31 cellular contexts compared by ENCODE assay signal in the genomic region with DNA sequence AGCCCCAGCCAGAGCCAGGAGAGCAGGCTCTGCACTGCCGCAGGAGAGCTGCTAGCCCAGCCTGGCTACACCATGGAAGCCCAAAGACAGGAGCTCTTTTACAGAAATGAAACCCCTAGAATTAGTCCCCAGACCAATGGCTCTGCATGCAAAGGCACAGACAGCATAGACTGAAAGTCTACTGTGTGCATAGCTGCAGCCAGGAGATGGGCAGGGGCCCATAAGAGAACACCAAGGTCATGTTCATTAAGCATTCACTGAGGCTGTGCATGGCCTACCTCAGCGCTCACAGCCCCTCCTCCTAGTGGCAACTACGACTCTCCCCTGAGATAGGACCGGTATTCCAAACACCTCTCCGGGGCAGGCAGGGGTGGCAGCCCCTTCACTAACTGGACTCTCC. TPM values are rescaled to one million over a fixed set of nuclear protein-coding genes. Genes with fewer than 3 reads are reported as not detected.
DNase-seq lines count a peak whose midpoint lies in the region; ATAC-seq and FAIRE-seq lines count a peak whose summit lies in the region.
"Had no signal": no experiment of that assay in that cellular context is flagged by ENCODE, and none has a peak within 500 bp of the region (broad histone marks: within the 10 kb centered on the region; RNA-seq: fewer than 3 reads in every experiment).

No MANE protein-coding gene starts in this region.

- H2AK5ac ChIP-seq in neuronal stem cell (ENCODE audit: low read depth, low read length) = no peak overlapping the region

- no peak overlapping the region for H3K4me2 ChIP-seq in neuronal stem cell (ENCODE audit: insufficient read depth, low read length, poor library complexity, severe bottlenecking)
- H3K4me2 ChIP-seq: PC-9 had no signal

- H3K27me3 ChIP-seq in neuronal stem cell (ENCODE audit: control insufficient read depth in 3 of 3, insufficient read depth in 3 of 3, low read depth in 1 of 3, low read length in 3 of 3) = peaks cover 0 to 5% (median 0%) of the 10 kb centered on the region in 3 experiments
- H3K27me3 ChIP-seq: BE2C, cardiac muscle cell, esophagus squamous epithelium, upper lobe of left lung had no signal

- H4K8ac ChIP-seq in neuronal stem cell (ENCODE audit: low read depth, low read length) = no peak overlapping the region

- H3K4me1 ChIP-seq in neuronal stem cell (ENCODE audit: control insufficient read depth in 2 of 2, insufficient read depth in 1 of 2, low read depth in 1 of 2, low read length in 2 of 2) = peaks cover 22 to 25% of the 10 kb centered on the region in 2 donors
- H3K4me1 ChIP-seq: BE2C had no signal

- no peak overlapping the region for H2BK15ac ChIP-seq in neuronal stem cell (ENCODE audit: low read length)

- H3K9me3 ChIP-seq in neuronal stem cell (replicated peaks in 1 of 2; ENCODE audit: control insufficient read depth in 2 of 2, insufficient read depth in 1 of 2, low read depth in 1 of 2, low read length in 2 of 2) = peaks cover 0 to 3% of the 10 kb centered on the region in 2 donors
- H3K9me3 ChIP-seq: BE2C had no signal

- no CpG with 5 or more reads among the region's 5 CpGs for WGBS in neuronal stem cell (ENCODE audit: extremely low coverage in 2 of 2, insufficient read length in 2 of 2, insufficient replicate concordance in 1 of 2), 2 donors

- peak overlapping the region in 1 of 2 donors; percentile 7 for H3K4me3 ChIP-seq in neuronal stem cell (ENCODE audit: low read length in 2 of 2)
- H3K4me3 ChIP-seq: cardiac muscle cell, esophagus squamous epithelium, PC-9, upper lobe of left lung had no signal

- H2BK5ac ChIP-seq in neuronal stem cell (ENCODE audit: low read length) = no peak overlapping the region

- no peak overlapping the region for H3K23ac ChIP-seq in neuronal stem cell (ENCODE audit: low read depth, low read length, poor library complexity)

- no peak overlapping the region for H3K4ac ChIP-seq in neuronal stem cell (ENCODE audit: low read length)

- ATAC-seq in GM18498 (IDR thresholded peaks at IDR 0.05; ENCODE audit: unreplicated experiment) (peak; percentile 53), HG02885 (IDR thresholded peaks at IDR 0.05; ENCODE audit: poor library complexity, unreplicated experiment) (peak; percentile 64)
- ATAC-seq: activated T-helper 17 cell treated with anti-CD3 and anti-CD28 coated beads, Interleukin-2, amount 50 U/mL, for 72 hours; left cardiac atrium had no signal

- H4K91ac ChIP-seq in neuronal stem cell (ENCODE audit: low read depth, low read length, poor library complexity) = no peak overlapping the region

- H3K27ac ChIP-seq in neuronal stem cell (replicated peaks; ENCODE audit: low read length) = no peak overlapping the region
- H3K27ac ChIP-seq: cardiac muscle cell, esophagus squamous epithelium, PC-9, upper lobe of left lung, VCaP had no signal

- H2AFZ ChIP-seq in neuronal stem cell (ENCODE audit: low read length) = peak overlapping the region; percentile 76
- H2AFZ ChIP-seq: PC-9 had no signal

- no peaks in the 10 kb centered on the region for H3K79me1 ChIP-seq in neuronal stem cell (ENCODE audit: low read depth, low read length)

- no peak overlapping the region for H3K18ac ChIP-seq in neuronal stem cell (ENCODE audit: low read length)

- peak; percentile 34 for DNase-seq in ecto neural progenitor cell (ENCODE audit: low spot score)
- no peak for DNase-seq in neuronal stem cell (ENCODE audit: low spot score)
- no peak for DNase-seq in kidney glomerular epithelial cell (lab: John Stamatoyannopoulos, UW)
- no peak for DNase-seq in HPDE6-E6E7 (ENCODE audit: extremely low spot score)
- DNase-seq in cerebellar nuclear complex (lab: John Stamatoyannopoulos, UW) = no peak
- no peak for DNase-seq in GM19239 (ENCODE audit: insufficient read length, low spot score)
- DNase-seq: ACHN; activated CD4-positive, alpha-beta T cell treated with anti-CD3 and anti-CD28 coated beads, Interleukin-2, amount 50 U/mL, for 1 hour; activated naive CD4-positive, alpha-beta T cell treated with anti-CD3 and anti-CD28 coated beads, Interleukin-2, amount 50 U/mL, for 16 hours; amygdala; BE2C; cortex of kidney; DMS53; esophagus squamous epithelium; foreskin melanocyte; left cardiac atrium; NCI-H1092; NCI-H1694 treated with DMSO at 0.1 percent for 48 hours; NCI-H2171 treated with DMSO at 0.1 percent for 48 hours; NCI-H524 treated with DMSO at 0.1 percent for 48 hours; NK-92 treated with Interleukin-12 subunit alpha and Interleukin-12 subunit beta, amount 100 ng/mL, for 24 hours; PC-9; retina; SHP77; upper lobe of left lung had no signal

- H2BK120ac ChIP-seq in neuronal stem cell (ENCODE audit: low read depth, low read length) = no peak overlapping the region

- H2BK12ac ChIP-seq in neuronal stem cell (ENCODE audit: low read length) = no peak overlapping the region

- H3K36me3 ChIP-seq in neuronal stem cell (replicated peaks in 1 of 2; ENCODE audit: control insufficient read depth in 2 of 2, insufficient read depth in 2 of 2, low read length in 2 of 2) = no peaks in the 10 kb centered on the region
- H3K36me3 ChIP-seq: BE2C, cardiac muscle cell, esophagus squamous epithelium, upper lobe of left lung had no signal

- no peak for FAIRE-seq in GM19239 (lab: Jason Lieb, UNC)
- FAIRE-seq: endometrium had no signal

- H3K14ac ChIP-seq in neuronal stem cell (ENCODE audit: low read length) = no peak overlapping the region

- no peak overlapping the region for H3K9ac ChIP-seq in neuronal stem cell (ENCODE audit: low read depth, low read length, poor library complexity)

RNA-seq across cellular contexts. Expression of gene SNX5, which starts 34.9 kb away (rescaled TPM):
- 99.1 TPM for polyA plus RNA-seq in neuronal stem cell (2013, experiment 1 of 2)
- polyA plus RNA-seq in neuronal stem cell (2013, experiment 2 of 2) = 97.4 TPM

RNA-seq across cellular contexts. Expression of gene MGME1, which starts 35.1 kb away (rescaled TPM):
- 33.8 TPM for polyA plus RNA-seq in neuronal stem cell (2013, experiment 1 of 2)
- polyA plus RNA-seq in neuronal stem cell (2013, experiment 2 of 2) = 33.1 TPM
